25 cellular contexts compared by ENCODE assay signal in the genomic region with DNA sequence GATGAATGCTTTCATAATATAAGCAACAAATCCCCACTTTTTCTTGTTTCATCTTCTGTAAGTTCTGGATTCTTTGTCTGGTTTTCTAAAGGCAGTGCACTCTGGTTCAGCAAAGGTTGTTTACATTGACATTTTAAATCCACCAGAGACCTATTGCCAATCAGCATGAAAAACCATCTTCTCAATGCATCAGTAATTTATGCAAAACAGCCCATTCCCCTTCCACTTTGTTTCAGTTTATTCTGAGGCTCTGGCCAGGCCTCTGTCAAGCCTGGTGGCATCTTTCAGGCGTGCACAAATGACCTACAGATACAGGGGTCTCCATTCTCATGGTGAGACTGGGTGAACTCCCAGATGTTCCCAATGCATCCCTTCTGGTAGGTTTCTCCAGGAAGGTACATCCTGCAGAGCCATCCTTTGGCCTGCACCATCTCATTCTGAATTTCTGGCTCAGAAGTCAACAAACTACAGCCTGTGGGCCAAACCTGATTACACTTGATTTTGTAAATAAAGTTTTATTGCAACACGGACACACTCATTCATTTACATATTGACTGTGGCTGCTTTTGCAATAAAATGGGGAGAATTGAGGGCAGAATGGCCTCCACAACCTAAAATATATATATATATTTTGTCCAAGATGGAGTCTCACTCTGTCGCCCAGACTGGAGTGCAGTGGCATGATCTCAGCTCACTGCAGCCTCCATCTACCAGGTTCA.
"Had no signal": no experiment of that assay in that cellular context is flagged by ENCODE, and none has a peak within 500 bp of the region (broad histone marks: within the 10 kb centered on the region; RNA-seq: fewer than 3 reads in every experiment).

No MANE protein-coding gene starts in this region.

- H3K36me3 Mint-ChIP-seq: activated naive CD4-positive, alpha-beta T cell treated with anti-CD3 and anti-CD28 coated beads, Interleukin-2, amount 10 ng/mL, durations not matched to agents 7 days and 5 days; WTC11 had no signal

- ATAC-seq: activated CD4-positive, alpha-beta T cell treated with anti-CD3 and anti-CD28 coated beads for 36 hours; activated T-cell treated with anti-CD3 and anti-CD28 coated beads, Interleukin-2, amount 50 U/mL, for 72 hours; gastrocnemius medialis; left ventricle myocardium superior; pancreas; psoas muscle; WTC11 had no signal

- H3K4me1 ChIP-seq: esophagus squamous epithelium, gastrocnemius medialis, pancreas, psoas muscle, right atrium auricular region, stomach, suprapubic skin, tibial nerve had no signal

- H3K36me3 ChIP-seq: esophagus squamous epithelium, gastrocnemius medialis, pancreas, right atrium auricular region, stomach, suprapubic skin, tibial nerve had no signal

- H3K27ac Mint-ChIP-seq: activated CD4-positive, alpha-beta T cell treated with anti-CD3 and anti-CD28 coated beads for 36 hours; activated naive CD4-positive, alpha-beta T cell treated with anti-CD3 and anti-CD28 coated beads, Interleukin-2, amount 10 ng/mL, durations not matched to agents 7 days and 5 days; activated T-cell treated with anti-CD3 and anti-CD28 coated beads, Interleukin-2, amount 50 U/mL, for 72 hours; endodermal cell; nephron; WTC11 had no signal

- H3K4me3 ChIP-seq: esophagus squamous epithelium, gastrocnemius medialis, pancreas, psoas muscle, right atrium auricular region, stomach, suprapubic skin, tibial nerve had no signal

- H3K4me3 Mint-ChIP-seq: activated CD4-positive, alpha-beta T cell treated with anti-CD3 and anti-CD28 coated beads for 36 hours; activated naive CD4-positive, alpha-beta T cell treated with anti-CD3 and anti-CD28 coated beads, Interleukin-2, amount 10 ng/mL, durations not matched to agents 7 days and 5 days; activated T-cell treated with anti-CD3 and anti-CD28 coated beads, Interleukin-2, amount 50 U/mL, for 72 hours; endodermal cell; nephron; WTC11 had no signal

- H3K27me3 Mint-ChIP-seq: activated naive CD4-positive, alpha-beta T cell treated with anti-CD3 and anti-CD28 coated beads, Interleukin-2, amount 10 ng/mL, durations not matched to agents 7 days and 5 days had no signal

- H3K9me3 Mint-ChIP-seq: activated naive CD4-positive, alpha-beta T cell treated with anti-CD3 and anti-CD28 coated beads, Interleukin-2, amount 10 ng/mL, durations not matched to agents 7 days and 5 days; activated T-cell treated with anti-CD3 and anti-CD28 coated beads, Interleukin-2, amount 50 U/mL, for 72 hours; endodermal cell; nephron; WTC11 had no signal

- H3K9me3 ChIP-seq: esophagus squamous epithelium, gastrocnemius medialis, pancreas, psoas muscle, right atrium auricular region, stomach, suprapubic skin, tibial nerve had no signal

- H3K27me3 ChIP-seq: pancreas, right atrium auricular region had no signal

- DNase-seq: activated CD4-positive, alpha-beta T cell treated with anti-CD3 and anti-CD28 coated beads for 36 hours; activated CD4-positive, alpha-beta T cell treated with anti-CD3 and anti-CD28 coated beads, Interleukin-2, amount 50 U/mL, for 4 hours; activated effector memory CD4-positive, alpha-beta T cell treated with Interleukin-2 at 50 U/mL for 16 hours; activated naive CD4-positive, alpha-beta T cell treated with anti-CD3 and anti-CD28 coated beads, Interleukin-2, amount 10 ng/mL, durations not matched to agents 7 days and 5 days; activated T-cell treated with anti-CD3 and anti-CD28 coated beads, Interleukin-2, amount 50 U/mL, for 72 hours; amygdala; cortex of kidney; endodermal cell; esophagus squamous epithelium; gastrocnemius medialis; head of caudate nucleus; left ventricle myocardium superior; mammary epithelial cell; pancreas; psoas muscle; stimulated activated CD4-positive, alpha-beta T cell treated with anti-CD3 and anti-CD28 coated beads, Interleukin-4, amount 100 ng/mL, for 4 hours; stomach; T1000 had no signal

- FAIRE-seq: bronchial epithelial cell, islet of Langerhans, pancreas had no signal

- H3K4me1 Mint-ChIP-seq: activated CD4-positive, alpha-beta T cell treated with anti-CD3 and anti-CD28 coated beads for 36 hours; activated naive CD4-positive, alpha-beta T cell treated with anti-CD3 and anti-CD28 coated beads, Interleukin-2, amount 10 ng/mL, durations not matched to agents 7 days and 5 days; endodermal cell had no signal

- H3K27ac ChIP-seq: esophagus squamous epithelium, gastrocnemius medialis, pancreas, psoas muscle, right atrium auricular region, stomach, suprapubic skin, tibial nerve had no signal
